ENCODE assay signal across 8 cellular contexts in genomic region chr17:47735536-47736011, GRCh38. TPM values are rescaled to one million over a fixed set of nuclear protein-coding genes. Genes with fewer than 3 reads are reported as not detected.
A peak's percentile ranks its signal among the peaks of the same experiment; 100 is the strongest.
DNase-seq lines count a peak whose midpoint lies in the region; ATAC-seq and TF ChIP-seq lines count a peak whose summit lies in the region.

No MANE protein-coding gene starts in this region.

- peak; percentile 66 for ATAC-seq in HG02884 (IDR thresholded peaks at IDR 0.05; ENCODE audit: unreplicated experiment)

- 95% methylated on average over 3 of the region's 3 CpGs for WGBS in suprapubic skin
- WGBS in esophagus squamous epithelium, 2 donors: 72 to 89% methylated on average over 3 of the region's 3 CpGs

- H3K4me1 ChIP-seq in suprapubic skin (peaks cover 14% of the 10 kb centered on the region), esophagus squamous epithelium (peaks cover 5 to 19% (median 16%) of the 10 kb centered on the region in 3 donors)

- H3K27me3 ChIP-seq in suprapubic skin (peaks cover 63% of the 10 kb centered on the region), esophagus squamous epithelium (peaks cover 6 to 80% (median 10%) of the 10 kb centered on the region in 4 donors)

- H3K27ac ChIP-seq in suprapubic skin (no peak overlapping the region), esophagus squamous epithelium (peak overlapping the region in 1 of 4 donors; percentile 21)

- TF ChIP-seq POLR2A in suprapubic skin (IDR thresholded peaks at IDR 0.05): no peak
- no peak for TF ChIP-seq POLR2A in esophagus squamous epithelium (IDR thresholded peaks at IDR 0.05)

- peak; percentile 53 for DNase-seq in activated naive CD4-positive, alpha-beta T cell treated with anti-CD3 and anti-CD28 coated beads for 36 hours
- DNase-seq in activated naive CD4-positive, alpha-beta T cell treated with anti-CD3 and anti-CD28 coated beads, Interleukin-2, amount 50 U/mL, for 16 hours: no peak
- DNase-seq in activated T-helper 1 cell treated with anti-CD3 and anti-CD28 coated beads, Interleukin-12 subunit alpha, Interleukin-12 subunit beta, Interleukin-2, Interleukin-4 antibody, amounts not matched to agents 30 ng/mL and 10 ng/mL and 1 ng/mL, durations not matched to agents 14 hours and 24 hours and 36 hours (ENCODE audit: low spot score): no peak
- DNase-seq in suprapubic skin (ENCODE audit: low spot score in 2 of 2): peak; percentile 24 to 57
- DNase-seq in midbrain (lab: John Stamatoyannopoulos, UW): no peak
- DNase-seq in NCI-H1930 (lab: John Stamatoyannopoulos, UW): no peak
- DNase-seq in esophagus squamous epithelium (lab: John Stamatoyannopoulos, UW): no peak

- no peaks in the 10 kb centered on the region for H3K9me3 Mint-ChIP-seq in activated naive CD4-positive, alpha-beta T cell treated with anti-CD3 and anti-CD28 coated beads for 36 hours
- no peaks in the 10 kb centered on the region for H3K9me3 Mint-ChIP-seq in activated T-helper 1 cell treated with anti-CD3 and anti-CD28 coated beads, Interleukin-12 subunit alpha, Interleukin-12 subunit beta, Interleukin-2, Interleukin-4 antibody, amounts not matched to agents 30 ng/mL and 10 ng/mL and 1 ng/mL, durations not matched to agents 14 hours and 24 hours and 36 hours

- H3K36me3 ChIP-seq in suprapubic skin (no peaks in the 10 kb centered on the region), esophagus squamous epithelium (no peaks in the 10 kb centered on the region)

- H3K27me3 Mint-ChIP-seq in activated naive CD4-positive, alpha-beta T cell treated with anti-CD3 and anti-CD28 coated beads for 36 hours (ENCODE audit: low read depth): no peaks in the 10 kb centered on the region
- no peaks in the 10 kb centered on the region for H3K27me3 Mint-ChIP-seq in activated T-helper 1 cell treated with anti-CD3 and anti-CD28 coated beads, Interleukin-12 subunit alpha, Interleukin-12 subunit beta, Interleukin-2, Interleukin-4 antibody, amounts not matched to agents 30 ng/mL and 10 ng/mL and 1 ng/mL, durations not matched to agents 14 hours and 24 hours and 36 hours (ENCODE audit: insufficient read depth)

- intact Hi-C loops in activated naive CD4-positive, alpha-beta T cell treated with anti-CD3 and anti-CD28 coated beads for 36 hours (cut with micrococcal nuclease): no loop called here
- intact Hi-C loops in activated T-helper 1 cell treated with anti-CD3 and anti-CD28 coated beads, Interleukin-12 subunit alpha, Interleukin-12 subunit beta, Interleukin-2, Interleukin-4 antibody, amounts not matched to agents 30 ng/mL and 10 ng/mL and 1 ng/mL, durations not matched to agents 14 hours and 24 hours and 36 hours (cut with micrococcal nuclease): loop anchor here (10.0 kb wide), 1 partner anchor 411 kb away; the partner anchor contains the start of gene EFCAB13
- intact Hi-C loops in esophagus squamous epithelium (cut with DNase I): no loop called here

- peak overlapping the region; percentile 100 for H3K4me3 Mint-ChIP-seq in activated naive CD4-positive, alpha-beta T cell treated with anti-CD3 and anti-CD28 coated beads for 36 hours
- H3K4me3 Mint-ChIP-seq in activated T-helper 1 cell treated with anti-CD3 and anti-CD28 coated beads, Interleukin-12 subunit alpha, Interleukin-12 subunit beta, Interleukin-2, Interleukin-4 antibody, amounts not matched to agents 30 ng/mL and 10 ng/mL and 1 ng/mL, durations not matched to agents 14 hours and 24 hours and 36 hours: peak overlapping the region; percentile 100

- peaks cover 51% of the 10 kb centered on the region for H3K36me3 Mint-ChIP-seq in activated naive CD4-positive, alpha-beta T cell treated with anti-CD3 and anti-CD28 coated beads for 36 hours (ENCODE audit: low read depth)
- H3K36me3 Mint-ChIP-seq in activated T-helper 1 cell treated with anti-CD3 and anti-CD28 coated beads, Interleukin-12 subunit alpha, Interleukin-12 subunit beta, Interleukin-2, Interleukin-4 antibody, amounts not matched to agents 30 ng/mL and 10 ng/mL and 1 ng/mL, durations not matched to agents 14 hours and 24 hours and 36 hours (ENCODE audit: low read depth): peaks cover 37% of the 10 kb centered on the region

- H3K27ac Mint-ChIP-seq in activated naive CD4-positive, alpha-beta T cell treated with anti-CD3 and anti-CD28 coated beads for 36 hours: peak overlapping the region; percentile 99
- peak overlapping the region; percentile 96 for H3K27ac Mint-ChIP-seq in activated T-helper 1 cell treated with anti-CD3 and anti-CD28 coated beads, Interleukin-12 subunit alpha, Interleukin-12 subunit beta, Interleukin-2, Interleukin-4 antibody, amounts not matched to agents 30 ng/mL and 10 ng/mL and 1 ng/mL, durations not matched to agents 14 hours and 24 hours and 36 hours

- CTCF ChIA-PET in activated naive CD4-positive, alpha-beta T cell treated with anti-CD3 and anti-CD28 coated beads for 36 hours (lab: Charles Lee): interaction anchor here (0.7 to 8.5 kb wide), 5 partner anchors 10 to 37 kb away, joined by 3 to 158 read pairs (median 3); no protein-coding TSS in a partner anchor

- H3K4me3 ChIP-seq in suprapubic skin (no peak overlapping the region), esophagus squamous epithelium (peak overlapping the region in 1 of 4 donors; percentile 20)

- H3K9me3 ChIP-seq in suprapubic skin (no peaks in the 10 kb centered on the region), esophagus squamous epithelium (no peaks in the 10 kb centered on the region)

- TF ChIP-seq CTCF in suprapubic skin (IDR thresholded peaks at IDR 0.05) (no peak), esophagus squamous epithelium (IDR thresholded peaks at IDR 0.05) (no peak)

- TF ChIP-seq EP300 in suprapubic skin (IDR thresholded peaks at IDR 0.05): no peak

- peaks cover 67% of the 10 kb centered on the region for H3K4me1 Mint-ChIP-seq in activated naive CD4-positive, alpha-beta T cell treated with anti-CD3 and anti-CD28 coated beads for 36 hours (ENCODE audit: low read depth)
- peaks cover 70% of the 10 kb centered on the region for H3K4me1 Mint-ChIP-seq in activated T-helper 1 cell treated with anti-CD3 and anti-CD28 coated beads, Interleukin-12 subunit alpha, Interleukin-12 subunit beta, Interleukin-2, Interleukin-4 antibody, amounts not matched to agents 30 ng/mL and 10 ng/mL and 1 ng/mL, durations not matched to agents 14 hours and 24 hours and 36 hours (ENCODE audit: low read depth)

RNA-seq across cellular contexts. Expression of gene TBX21, which starts 2.5 kb away (rescaled TPM):
- 10 to 100 TPM; 50.6 to 52.3 TPM for total RNA-seq in activated naive CD4-positive, alpha-beta T cell treated with anti-CD3 and anti-CD28 coated beads for 36 hours
- 89.8 and 90.8 TPM in 2 replicates for total RNA-seq in activated T-helper 1 cell treated with anti-CD3 and anti-CD28 coated beads, Interleukin-12 subunit alpha, Interleukin-12 subunit beta, Interleukin-2, Interleukin-4 antibody, amounts not matched to agents 30 ng/mL and 10 ng/mL and 1 ng/mL, durations not matched to agents 14 hours and 24 hours and 36 hours
- total RNA-seq in suprapubic skin (under 1 TPM in 1 of 4 donors, not detected in 3; 0.80 TPM), esophagus squamous epithelium (1 to 10 TPM in 3 of 4 donors, not detected in 1; 1.1 to 4.5 (median 2.9) TPM)

RNA-seq across cellular contexts. Expression of gene TBKBP1, which starts 41.6 kb away (rescaled TPM):
- total RNA-seq in activated naive CD4-positive, alpha-beta T cell treated with anti-CD3 and anti-CD28 coated beads for 36 hours: 10 to 100 TPM; 19.5 to 19.7 TPM
- total RNA-seq in activated T-helper 1 cell treated with anti-CD3 and anti-CD28 coated beads, Interleukin-12 subunit alpha, Interleukin-12 subunit beta, Interleukin-2, Interleukin-4 antibody, amounts not matched to agents 30 ng/mL and 10 ng/mL and 1 ng/mL, durations not matched to agents 14 hours and 24 hours and 36 hours: 11.6 and 12.4 TPM in 2 replicates
- total RNA-seq in suprapubic skin (10 to 100 TPM in 1 of 4 donors, 1 to 10 TPM in 3; 4.9 to 10.5 (median 8.4) TPM), esophagus squamous epithelium (10 to 100 TPM in 2 of 4 donors, 1 to 10 TPM in 2; 3.1 to 12.7 (median 7.9) TPM)

Comparison
In these comparisons a context has a peak if more than half of its experiments do, and no peak if none do; other contexts are left out.
1. DNase-seq: peak in activated naive CD4-positive, alpha-beta T cell treated with anti-CD3 and anti-CD28 coated beads for 36 hours (single experiment) and suprapubic skin (2 of 2); none in activated naive CD4-positive, alpha-beta T cell treated with anti-CD3 and anti-CD28 coated beads, Interleukin-2, amount 50 U/mL, for 16 hours (single experiment), activated T-helper 1 cell treated with anti-CD3 and anti-CD28 coated beads, Interleukin-12 subunit alpha, Interleukin-12 subunit beta, Interleukin-2, Interleukin-4 antibody, amounts not matched to agents 30 ng/mL and 10 ng/mL and 1 ng/mL, durations not matched to agents 14 hours and 24 hours and 36 hours (single experiment), midbrain (single experiment), NCI-H1930 (0 of 2) and esophagus squamous epithelium (single experiment).
2. RNA of gene TBX21, which starts 2.5 kb away (total RNA-seq): 89.8 to 90.8 TPM in activated T-helper 1 cell treated with anti-CD3 and anti-CD28 coated beads, Interleukin-12 subunit alpha, Interleukin-12 subunit beta, Interleukin-2, Interleukin-4 antibody, amounts not matched to agents 30 ng/mL and 10 ng/mL and 1 ng/mL, durations not matched to agents 14 hours and 24 hours and 36 hours and 50.6 to 52.3 TPM in activated naive CD4-positive, alpha-beta T cell treated with anti-CD3 and anti-CD28 coated beads for 36 hours; 1.1 to 4.5 TPM in esophagus squamous epithelium and 0.80 TPM in suprapubic skin; every median in the first group is over 4 times any median in the second.